2 cellular contexts compared by ENCODE assay signal in the genomic region with DNA sequence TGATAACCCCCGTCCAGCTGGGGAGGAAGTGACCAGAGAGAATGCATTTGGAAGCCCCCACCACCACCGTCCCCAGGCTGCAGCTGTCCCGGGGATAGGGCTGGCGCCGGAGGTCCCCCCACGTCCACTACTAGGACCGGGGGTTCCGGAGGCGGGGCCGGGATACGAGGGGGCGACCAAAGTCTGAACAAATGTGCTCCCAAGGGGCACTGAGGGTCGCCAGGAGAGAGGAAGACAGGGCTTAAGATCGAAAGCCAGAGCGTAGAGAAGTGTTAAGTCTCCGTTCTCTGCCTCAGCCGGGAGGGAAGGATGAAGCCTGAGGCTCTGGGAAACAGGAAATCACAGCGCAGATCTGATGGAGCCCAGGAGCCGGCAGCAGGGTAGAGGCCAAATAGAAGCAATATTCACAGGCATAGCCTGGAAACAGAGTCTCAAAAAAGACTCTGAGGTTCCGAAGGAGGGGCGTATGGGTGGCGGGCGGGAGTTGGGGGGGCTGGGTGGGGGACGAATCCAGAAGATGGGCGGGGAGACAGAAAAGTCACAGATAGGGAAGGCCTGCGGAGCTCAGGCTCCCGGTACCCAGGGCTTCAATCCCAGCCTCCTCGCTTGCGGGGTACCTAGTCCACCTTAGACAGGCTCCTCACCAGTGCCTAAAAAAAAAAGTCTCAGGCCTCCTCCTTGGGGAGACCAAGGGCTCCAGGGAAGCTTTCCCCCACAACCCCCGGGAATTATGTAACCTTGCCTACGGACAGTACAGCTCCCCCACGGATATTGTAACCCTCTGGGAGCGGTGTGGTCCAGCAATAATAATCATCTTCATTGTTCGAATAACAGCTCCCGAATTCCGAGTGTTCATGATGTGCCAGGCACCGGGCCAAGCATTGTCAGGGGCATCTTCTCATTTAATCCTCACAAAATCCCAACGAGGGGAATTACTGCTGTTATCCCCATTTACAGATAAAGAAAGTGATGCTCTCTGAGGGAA.
A peak's percentile ranks its signal among the peaks of the same experiment; 100 is the strongest.
TF ChIP-seq lines count a peak whose summit lies in the region.

No MANE protein-coding gene starts in this region.

TF ChIP-seq in GM12891, 5 proteins besides CTCF, POLR2A, EP300 and RAD21:
- no peak for TF ChIP-seq PAX5 (IDR thresholded peaks at IDR 0.05; ENCODE audit: insufficient read depth, low read length, severe bottlenecking)
- TF ChIP-seq POLR2AphosphoS5 (IDR thresholded peaks at IDR 0.05; ENCODE audit: low read depth, low read length) = no peak
- TF ChIP-seq SPI1 (IDR thresholded peaks at IDR 0.05; ENCODE audit: low read depth, low read length) = 0 out of 2 replicates have a peak, but pooled peaks have one; percentile 15

TF ChIP-seq in endothelial cell of umbilical vein, 7 proteins besides CTCF, POLR2A, EP300 and RAD21:
- TF ChIP-seq MAX (IDR thresholded peaks at IDR 0.05; ENCODE audit: insufficient read depth, insufficient read length) = no peak
- no peak for TF ChIP-seq POLR2AphosphoS5 (IDR thresholded peaks at IDR 0.05; ENCODE audit: insufficient read depth, low read depth, low read length)
- TF ChIP-seq JUN (IDR thresholded peaks at IDR 0.05; ENCODE audit: borderline replicate concordance, insufficient read depth, insufficient read length, low read depth) = no peak
- no peak for TF ChIP-seq FOS (IDR thresholded peaks at IDR 0.05; ENCODE audit: borderline replicate concordance, insufficient read depth, low read length)
- no peak for TF ChIP-seq GATA2 (IDR thresholded peaks at IDR 0.05; ENCODE audit: insufficient read depth, insufficient read length, low read depth, low read length)
- TF ChIP-seq MYC (IDR thresholded peaks at IDR 0.05; ENCODE audit: low read depth, low read length) = no peak
- no peak for TF ChIP-seq EZH2 (IDR thresholded peaks at IDR 0.05; ENCODE audit: borderline replicate concordance, low read depth, low read length, severe bottlenecking)
TF ChIP-seq in endothelial cell of umbilical vein: peak in this region for 0.
